8 cellular contexts compared by ENCODE assay signal in the genomic region with DNA sequence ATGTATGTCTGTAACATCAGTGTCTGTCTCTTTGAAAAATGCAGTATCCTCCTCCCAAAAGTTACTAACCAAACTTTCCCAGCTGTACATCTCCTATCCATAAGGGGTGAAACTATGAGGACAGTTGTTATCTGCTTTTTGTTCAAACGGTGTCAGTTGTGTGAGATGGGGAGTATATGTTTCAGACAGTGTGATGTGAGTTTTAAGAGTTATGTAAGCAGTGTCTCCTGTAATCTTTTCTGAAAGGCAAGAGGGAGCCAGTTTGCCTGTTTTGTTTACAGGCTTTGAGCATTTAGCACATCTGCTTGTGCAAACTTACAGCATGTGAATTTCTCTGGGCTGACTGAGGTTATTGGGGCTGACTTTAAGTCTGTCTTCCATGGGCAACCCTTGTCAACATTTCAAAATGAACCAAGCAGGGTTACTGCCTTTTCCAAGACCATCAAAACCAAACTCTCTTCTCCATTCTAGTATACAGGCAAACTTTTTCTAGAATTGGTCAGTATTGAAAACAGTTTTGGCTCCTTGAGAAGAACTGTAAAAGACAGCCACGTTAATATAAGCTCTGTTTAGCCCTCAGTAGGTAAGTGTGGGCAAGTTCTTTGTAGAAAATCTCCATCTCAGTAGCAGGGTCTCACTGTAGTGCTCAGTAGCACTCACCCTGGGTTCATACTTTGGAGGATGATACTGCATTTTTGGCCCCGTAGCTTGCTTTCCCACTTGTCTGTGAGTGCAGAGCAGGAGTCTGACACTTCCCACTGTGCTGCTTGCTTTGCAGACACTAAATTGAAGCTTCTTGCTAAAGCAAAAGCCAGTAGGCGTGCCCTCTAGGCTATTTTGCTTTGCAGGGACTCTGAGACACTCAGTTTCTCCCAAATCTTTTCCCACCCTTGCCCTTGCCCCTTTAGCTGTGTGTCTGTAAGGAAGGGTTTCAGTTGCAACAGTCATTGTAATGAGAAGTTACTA. TPM values are rescaled to one million over a fixed set of nuclear protein-coding genes. Genes with fewer than 3 reads are reported as not detected.
A peak's percentile ranks its signal among the peaks of the same experiment; 100 is the strongest.
DNase-seq lines count a peak whose midpoint lies in the region; ATAC-seq and TF ChIP-seq lines count a peak whose summit lies in the region.

No MANE protein-coding gene starts in this region.

- H3K14ac ChIP-seq in neuronal stem cell (ENCODE audit: low read length) = no peak overlapping the region

- no peaks in the 10 kb centered on the region for H3K9me3 ChIP-seq in mesodermal cell (ENCODE audit: control insufficient read depth, low read length)
- no peaks in the 10 kb centered on the region for H3K9me3 ChIP-seq in vagina
- no peaks in the 10 kb centered on the region for H3K9me3 ChIP-seq in neuronal stem cell (replicated peaks in 1 of 2; ENCODE audit: control insufficient read depth in 2 of 2, insufficient read depth in 1 of 2, low read depth in 1 of 2, low read length in 2 of 2)

- peaks cover 5% of the 10 kb centered on the region for H3K36me3 Mint-ChIP-seq in stimulated activated naive CD8-positive, alpha-beta T cell treated with anti-CD3 and anti-CD28 coated beads, Interleukin-15, Interleukin-2, amounts not matched to agents 100 ng/mL and 50 ng/mL, for 24 hours (ENCODE audit: low read depth)

- intact Hi-C loops in vagina (cut with DNase I) = no loop called here

- peak overlapping the region; percentile 83 for H3K27ac ChIP-seq in caudate nucleus (ENCODE audit: low read depth, low read length)
- peak overlapping the region; percentile 4 for H3K27ac ChIP-seq in mesodermal cell (ENCODE audit: low read depth, low read length, severe bottlenecking)
- peak overlapping the region; percentile 84 for H3K27ac ChIP-seq in vagina
- H3K27ac ChIP-seq in neuronal stem cell (replicated peaks; ENCODE audit: low read length) = no peak overlapping the region

- no peaks in the 10 kb centered on the region for H3K27me3 Mint-ChIP-seq in stimulated activated naive CD8-positive, alpha-beta T cell treated with anti-CD3 and anti-CD28 coated beads, Interleukin-15, Interleukin-2, amounts not matched to agents 100 ng/mL and 50 ng/mL, for 24 hours

- no peak overlapping the region for H2AFZ ChIP-seq in neuronal stem cell (ENCODE audit: low read length)

- no peak overlapping the region for H2BK120ac ChIP-seq in neuronal stem cell (ENCODE audit: low read depth, low read length)

- 59 to 65% methylated on average over 3 of the region's 4 CpGs for WGBS in mesodermal cell (ENCODE audit: insufficient coverage in 2 of 2), 2 experiments
- WGBS in neuronal stem cell (ENCODE audit: extremely low coverage in 2 of 2, insufficient read length in 2 of 2, insufficient replicate concordance in 1 of 2), 2 donors = no CpG with 5 or more reads among the region's 4 CpGs

- no peak overlapping the region for H2BK15ac ChIP-seq in neuronal stem cell (ENCODE audit: low read length)

- H3K23ac ChIP-seq in neuronal stem cell (ENCODE audit: low read depth, low read length, poor library complexity) = no peak overlapping the region

- no peak for ATAC-seq in stimulated activated naive CD8-positive, alpha-beta T cell treated with anti-CD3 and anti-CD28 coated beads, Interleukin-15, Interleukin-2, amounts not matched to agents 100 U/mL and 50 U/mL, for 24 hours
- no peak for ATAC-seq in GM19035 (IDR thresholded peaks at IDR 0.05; ENCODE audit: unreplicated experiment)

- H3K27me3 ChIP-seq in vagina (no peaks in the 10 kb centered on the region), neuronal stem cell (ENCODE audit: control insufficient read depth in 3 of 3, insufficient read depth in 3 of 3, low read depth in 1 of 3, low read length in 3 of 3) (no peaks in the 10 kb centered on the region)

- H3K36me3 ChIP-seq in mesodermal cell (ENCODE audit: control insufficient read depth, insufficient read depth, low read length) (no peaks in the 10 kb centered on the region), vagina (no peaks in the 10 kb centered on the region), neuronal stem cell (replicated peaks in 1 of 2; ENCODE audit: control insufficient read depth in 2 of 2, insufficient read depth in 2 of 2, low read length in 2 of 2) (no peaks in the 10 kb centered on the region)

- peak overlapping the region; percentile 68 for H3K4me3 Mint-ChIP-seq in stimulated activated naive CD8-positive, alpha-beta T cell treated with anti-CD3 and anti-CD28 coated beads, Interleukin-15, Interleukin-2, amounts not matched to agents 100 ng/mL and 50 ng/mL, for 24 hours

- DNase-seq in stimulated activated naive CD8-positive, alpha-beta T cell treated with anti-CD3 and anti-CD28 coated beads, Interleukin-15, Interleukin-2, amounts not matched to agents 100 U/mL and 50 U/mL, for 24 hours = no peak
- peak in 31 of 61 donors; percentile 7 to 67 (median 26) for DNase-seq in caudate nucleus (lab: John Stamatoyannopoulos, UW)
- no peak for DNase-seq in vagina (ENCODE audit: extremely low spot score in 2 of 2)
- no peak for DNase-seq in NCI-H345 treated with DMSO at 0.1 percent for 48 hours (lab: John Stamatoyannopoulos, UW; ENCODE audit: unreplicated experiment)
- no peak for DNase-seq in neuronal stem cell (ENCODE audit: low spot score)

- no peaks in the 10 kb centered on the region for H3K79me1 ChIP-seq in neuronal stem cell (ENCODE audit: low read depth, low read length)

- H3K4ac ChIP-seq in neuronal stem cell (ENCODE audit: low read length) = no peak overlapping the region

- no peak overlapping the region for H3K18ac ChIP-seq in neuronal stem cell (ENCODE audit: low read length)

- H2AK5ac ChIP-seq in neuronal stem cell (ENCODE audit: low read depth, low read length) = no peak overlapping the region

- no peak overlapping the region for H4K8ac ChIP-seq in neuronal stem cell (ENCODE audit: low read depth, low read length)

- peak overlapping the region; percentile 93 for H3K27ac Mint-ChIP-seq in stimulated activated naive CD8-positive, alpha-beta T cell treated with anti-CD3 and anti-CD28 coated beads, Interleukin-15, Interleukin-2, amounts not matched to agents 100 ng/mL and 50 ng/mL, for 24 hours

- no peak for TF ChIP-seq CTCF in vagina (IDR thresholded peaks at IDR 0.05)

- H2BK5ac ChIP-seq in neuronal stem cell (ENCODE audit: low read length) = no peak overlapping the region

- no peak overlapping the region for H3K4me3 ChIP-seq in mesodermal cell (ENCODE audit: extremely low read depth, insufficient read depth, low read length, poor library complexity, severe bottlenecking)
- H3K4me3 ChIP-seq in vagina = peak overlapping the region; percentile 17 to 37
- H3K4me3 ChIP-seq in neuronal stem cell (ENCODE audit: low read length in 2 of 2) = no peak overlapping the region

- H3K9ac ChIP-seq in neuronal stem cell (ENCODE audit: low read depth, low read length, poor library complexity) = no peak overlapping the region

- H4K91ac ChIP-seq in neuronal stem cell (ENCODE audit: low read depth, low read length, poor library complexity) = no peak overlapping the region

- no peak overlapping the region for H3K4me2 ChIP-seq in neuronal stem cell (ENCODE audit: insufficient read depth, low read length, poor library complexity, severe bottlenecking)

- no peak for TF ChIP-seq POLR2A in vagina (IDR thresholded peaks at IDR 0.05)

- no peak overlapping the region for H2BK12ac ChIP-seq in neuronal stem cell (ENCODE audit: low read length)

- peaks cover 71% of the 10 kb centered on the region for H3K4me1 Mint-ChIP-seq in stimulated activated naive CD8-positive, alpha-beta T cell treated with anti-CD3 and anti-CD28 coated beads, Interleukin-15, Interleukin-2, amounts not matched to agents 100 ng/mL and 50 ng/mL, for 24 hours (ENCODE audit: low read depth)

- H3K9me3 Mint-ChIP-seq in stimulated activated naive CD8-positive, alpha-beta T cell treated with anti-CD3 and anti-CD28 coated beads, Interleukin-15, Interleukin-2, amounts not matched to agents 100 ng/mL and 50 ng/mL, for 24 hours = no peaks in the 10 kb centered on the region

- peaks cover 10% of the 10 kb centered on the region for H3K4me1 ChIP-seq in mesodermal cell (ENCODE audit: control insufficient read depth, insufficient read depth, low read length, poor library complexity, severe bottlenecking)
- peaks cover 54% of the 10 kb centered on the region for H3K4me1 ChIP-seq in vagina
- H3K4me1 ChIP-seq in neuronal stem cell (ENCODE audit: control insufficient read depth in 2 of 2, insufficient read depth in 1 of 2, low read depth in 1 of 2, low read length in 2 of 2) = peaks cover 2 to 4% of the 10 kb centered on the region in 2 donors

RNA-seq across cellular contexts. Expression of gene CACYBP, which starts 34.5 kb away (rescaled TPM):
- 99.1 TPM for polyA plus RNA-seq in mesodermal cell (2013, experiment 1 of 2)
- polyA plus RNA-seq in mesodermal cell (2013, experiment 2 of 2) = 134 TPM
- total RNA-seq in vagina = 60.9 TPM
- 59.5 TPM for polyA plus RNA-seq in neuronal stem cell (2013, experiment 1 of 2)
- polyA plus RNA-seq in neuronal stem cell (2013, experiment 2 of 2) = 64.5 TPM

RNA-seq across cellular contexts. Expression of gene MRPS14, which starts 57.9 kb away (rescaled TPM):
- polyA plus RNA-seq in mesodermal cell (2013, experiment 1 of 2) = 35.0 TPM
- 32.8 TPM for polyA plus RNA-seq in mesodermal cell (2013, experiment 2 of 2)
- 14.7 TPM for total RNA-seq in vagina
- 46.2 TPM for polyA plus RNA-seq in neuronal stem cell (2013, experiment 1 of 2)
- polyA plus RNA-seq in neuronal stem cell (2013, experiment 2 of 2) = 48.1 TPM

Comparison
In these comparisons a context has a peak if more than half of its experiments do, and no peak if none do; other contexts are left out.
1. DNase-seq: peak in caudate nucleus (31 of 61); none in stimulated activated naive CD8-positive, alpha-beta T cell treated with anti-CD3 and anti-CD28 coated beads, Interleukin-15, Interleukin-2, amounts not matched to agents 100 U/mL and 50 U/mL, for 24 hours (single experiment), vagina (0 of 2), NCI-H345 treated with DMSO at 0.1 percent for 48 hours (single experiment) and neuronal stem cell (single experiment).
2. H3K4me3 ChIP-seq: peak in vagina (2 of 2); none in mesodermal cell (single experiment) and neuronal stem cell (0 of 2).